Comparison of ENCODE assay signal across 1 cellular context in the genomic region with DNA sequence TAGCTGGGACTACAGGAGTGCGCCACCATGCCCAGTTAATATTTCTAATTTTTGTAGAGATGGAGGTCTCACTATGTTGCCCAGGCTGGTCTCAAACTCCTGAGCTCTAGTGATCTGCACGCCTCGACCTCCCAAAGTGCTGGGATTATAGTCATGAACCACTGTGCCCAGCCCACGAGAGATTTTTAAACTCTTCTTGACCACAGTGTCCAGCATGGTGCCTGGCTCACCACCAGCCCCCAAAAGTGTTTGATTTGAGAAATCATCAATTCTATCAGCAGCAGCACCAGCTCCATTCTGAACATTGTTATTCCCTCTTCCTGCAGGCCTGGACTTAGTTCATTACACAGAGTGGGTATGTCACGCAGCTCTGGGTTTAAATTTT.
TF ChIP-seq lines count a peak whose summit lies in the region.

No MANE protein-coding gene starts in this region.

TF ChIP-seq in SK-N-SH, 30 proteins besides CTCF, POLR2A, EP300 and RAD21 (continued from another document):
- TF ChIP-seq TCF12 (IDR thresholded peaks at IDR 0.05) (no peak), RCOR1 (IDR thresholded peaks at IDR 0.05; ENCODE audit: low read length) (no peak)
- TF ChIP-seq, protein P1, sequence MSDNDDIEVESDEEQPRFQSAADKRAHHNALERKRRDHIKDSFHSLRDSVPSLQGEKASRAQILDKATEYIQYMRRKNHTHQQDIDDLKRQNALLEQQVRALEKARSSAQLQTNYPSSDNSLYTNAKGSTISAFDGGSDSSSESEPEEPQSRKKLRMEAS (IDR thresholded peaks at IDR 0.05; ENCODE audit: low read depth): no peak
